Comparison of ENCODE assay signal across 1 cellular context in genomic region chr9:135877776-135878527, GRCh38.
TF ChIP-seq lines count a peak whose summit lies in the region.

No MANE protein-coding gene starts in this region.

TF ChIP-seq in H1, 55 proteins besides CTCF, POLR2A, EP300 and RAD21:
- no peak for TF ChIP-seq SP4 (IDR thresholded peaks at IDR 0.05; ENCODE audit: low read length)
- TF ChIP-seq CEBPB (IDR thresholded peaks at IDR 0.05; ENCODE audit: low read depth, low read length): peak; percentile 34; the same call in 1 of the 2 replicates
TF ChIP-seq in H1: peak in this region for 1.
